Comparison of ENCODE assay signal across 11 cellular contexts in the genomic region with DNA sequence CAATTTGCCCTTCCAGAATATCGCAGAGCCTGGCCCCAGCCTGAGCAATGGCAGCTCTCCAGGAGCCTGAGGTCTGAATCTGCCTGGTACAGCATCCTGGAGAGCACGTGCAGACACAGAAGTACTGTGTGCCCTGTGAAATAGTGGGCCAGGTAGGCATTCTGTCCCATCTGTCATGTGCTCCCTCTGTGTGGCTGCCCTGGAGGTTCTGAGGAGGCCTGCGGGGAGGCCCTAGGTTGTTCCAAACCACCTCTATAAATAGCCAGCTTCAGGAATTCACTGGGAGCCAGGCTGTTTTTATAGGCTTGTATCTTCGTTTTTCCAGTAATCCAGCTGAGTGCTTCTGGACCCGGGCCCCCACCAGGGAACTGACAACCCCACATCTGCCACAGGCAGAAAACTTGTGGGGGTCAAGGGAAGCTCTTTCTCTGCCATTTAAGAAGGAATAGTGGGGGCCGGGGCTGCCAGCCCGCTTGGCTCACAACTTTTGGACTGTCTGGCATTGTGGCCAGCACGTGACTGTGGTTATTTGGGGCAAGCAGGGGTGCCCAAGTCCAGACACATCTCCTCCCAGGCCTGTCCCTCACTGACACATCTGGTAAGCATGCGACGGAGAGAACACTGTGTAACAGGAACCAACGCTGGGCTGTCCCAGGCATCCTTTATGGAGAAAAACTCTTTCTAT.
A peak's percentile ranks its signal among the peaks of the same experiment; 100 is the strongest.
DNase-seq lines count a peak whose midpoint lies in the region; ATAC-seq and TF ChIP-seq lines count a peak whose summit lies in the region.
"Had no signal": no experiment of that assay in that cellular context is flagged by ENCODE, and none has a peak within 500 bp of the region (broad histone marks: within the 10 kb centered on the region; RNA-seq: fewer than 3 reads in every experiment).

No MANE protein-coding gene starts in this region.

- 71 to 73% methylated on average over 11 of the region's 11 CpGs for WGBS in sigmoid colon, 2 donors

- H3K4me1 ChIP-seq in ascending aorta (peaks cover 23 to 41% of the 10 kb centered on the region in 2 donors), cardiac muscle cell (ENCODE audit: low read depth) (peaks cover 21% of the 10 kb centered on the region), sigmoid colon (peaks cover 0 to 52% (median 44%) of the 10 kb centered on the region in 4 donors)

- H3K4me3 ChIP-seq in ascending aorta (peak overlapping the region; percentile 19 to 46), cardiac muscle cell (no peak overlapping the region), sigmoid colon (no peak overlapping the region)

- no peak for ATAC-seq in GM18517 (IDR thresholded peaks at IDR 0.05; ENCODE audit: unreplicated experiment)

- H3K36me3 ChIP-seq in ascending aorta (no peaks in the 10 kb centered on the region), cardiac muscle cell (no peaks in the 10 kb centered on the region), sigmoid colon (no peaks in the 10 kb centered on the region)

- TF ChIP-seq CTCF in ascending aorta (IDR thresholded peaks at IDR 0.05) (no peak), cardiac muscle cell (IDR thresholded peaks at IDR 0.05; ENCODE audit: low read depth, low read length) (no peak), sigmoid colon (IDR thresholded peaks at IDR 0.05) (peak in 1 of 4 experiments; percentile 14)

- TF ChIP-seq POLR2A in sigmoid colon (IDR thresholded peaks at IDR 0.05): no peak

- DNase-seq in EL (peak; percentile 71), ascending aorta (ENCODE audit: low spot score in 2 of 2) (peak; percentile 72 to 95), cardiac muscle cell (ENCODE audit: low read depth in 1 of 2, low spot score in 1 of 2) (peak; percentile 48 to 54), sigmoid colon (peak; percentile 92), NAMALWA (ENCODE audit: low spot score) (no peak), NCI-H345 (lab: John Stamatoyannopoulos, UW) (no peak)
- DNase-seq in activated naive CD4-positive, alpha-beta T cell (lab: John Stamatoyannopoulos, UW): no peak
- DNase-seq: activated CD4-positive, alpha-beta T cell treated with anti-CD3 and anti-CD28 coated beads for 48 hours; Calu3; NCI-H69 had no signal

- no peaks in the 10 kb centered on the region for H3K9me3 ChIP-seq in ascending aorta
- H3K9me3 ChIP-seq in cardiac muscle cell (ENCODE audit: low read depth): no peaks in the 10 kb centered on the region
- H3K9me3 ChIP-seq in sigmoid colon: no peaks in the 10 kb centered on the region

- intact Hi-C loops in ascending aorta (cut with DNase I) (loop anchor here (2.0 to 5.0 kb wide), 6 partner anchors 180 to 570 kb away; a partner anchor contains a TSS), sigmoid colon (cut with DNase I) (loop anchor here (1.0 to 5.0 kb wide), 2 partner anchors 80 to 133 kb away; no protein-coding TSS in a partner anchor)

- peak in 3 of 4 donors; percentile 11 to 86 (median 84) for TF ChIP-seq EP300 in sigmoid colon (IDR thresholded peaks at IDR 0.05)

- H3K27me3 ChIP-seq in ascending aorta: no peaks in the 10 kb centered on the region
- no peaks in the 10 kb centered on the region for H3K27me3 ChIP-seq in cardiac muscle cell
- H3K27me3 ChIP-seq in sigmoid colon: no peaks in the 10 kb centered on the region

- peak overlapping the region; percentile 98 to 99 for H3K27ac ChIP-seq in ascending aorta
- H3K27ac ChIP-seq in cardiac muscle cell: peak overlapping the region; percentile 80
- peak overlapping the region; percentile 90 to 95 (median 90) for H3K27ac ChIP-seq in sigmoid colon

Comparison
In these comparisons a context has a peak if more than half of its experiments do, and no peak if none do; other contexts are left out.
1. DNase-seq: peak in EL (single experiment), ascending aorta (2 of 2), cardiac muscle cell (2 of 2) and sigmoid colon (single experiment); none in NAMALWA (single experiment), activated naive CD4-positive, alpha-beta T cell (0 of 4) and NCI-H345 (single experiment).
2. H3K4me3 ChIP-seq: peak in ascending aorta (2 of 2); none in cardiac muscle cell (single experiment) and sigmoid colon (0 of 4).
3. Peak in every context shown above with its lines, with median percentiles within 50 percentile points of each other: H3K27ac ChIP-seq.